ENCODE assay signal across 8 cellular contexts in genomic region chr21:34795152-34796141, GRCh38.
DNase-seq lines count a peak whose midpoint lies in the region; ATAC-seq and TF ChIP-seq lines count a peak whose summit lies in the region.

No MANE protein-coding gene starts in this region.

- no peaks in the 10 kb centered on the region for H3K9me3 Mint-ChIP-seq in dendritic cell treated with granulocyte-macrophage colony-stimulating factor and Interleukin-4, amounts not matched to agents 40 ng/mL and 50 ng/mL, for 4 days

- H3K36me3 Mint-ChIP-seq in dendritic cell treated with granulocyte-macrophage colony-stimulating factor and Interleukin-4, amounts not matched to agents 40 ng/mL and 50 ng/mL, for 4 days (ENCODE audit: low read depth), result peaks cover 100% of the 10 kb centered on the region

- H3K9me3 ChIP-seq in muscle layer of duodenum (ENCODE audit: control insufficient read depth in 1 of 2, low read length in 2 of 2) (no peaks in the 10 kb centered on the region), A673 (ENCODE audit: low read depth, low read length, poor library complexity, severe bottlenecking) (no peaks in the 10 kb centered on the region), SJCRH30 (replicated peaks) (no peaks in the 10 kb centered on the region)

- TF ChIP-seq CTCF in A673 (conservative IDR thresholded peaks at IDR 0.05; ENCODE audit: low read depth, low read length), result no peak

- H3K36me3 ChIP-seq in muscle layer of duodenum (ENCODE audit: control insufficient read depth in 1 of 2, insufficient read depth in 2 of 2, low read length in 2 of 2) (peaks cover 9 to 14% of the 10 kb centered on the region in 2 donors), A673 (ENCODE audit: insufficient read depth, low read length, poor library complexity, severe bottlenecking) (no peaks in the 10 kb centered on the region), SJCRH30 (peaks cover 67% of the 10 kb centered on the region)

- POLR2A ChIA-PET in A673 (lab: Charles Lee; ENCODE audit: low non-redundant PET), result no interaction called here

- H3K4me1 ChIP-seq in muscle layer of duodenum (ENCODE audit: control insufficient read depth in 1 of 2, insufficient read depth in 2 of 2, low read length in 2 of 2) (peaks cover 12 to 17% of the 10 kb centered on the region in 2 donors), A673 (ENCODE audit: insufficient read depth, low read length, poor library complexity, severe bottlenecking) (no peaks in the 10 kb centered on the region), SJCRH30 (no peaks in the 10 kb centered on the region)

- H3K4me3 Mint-ChIP-seq in dendritic cell treated with granulocyte-macrophage colony-stimulating factor and Interleukin-4, amounts not matched to agents 40 ng/mL and 50 ng/mL, for 4 days, result no peak overlapping the region

- DNase-seq in AG08396 (ENCODE audit: low spot score), result peak; percentile 42
- DNase-seq in M059J (ENCODE audit: low read depth), result peak; percentile 25
- no peak for DNase-seq in A673 (ENCODE audit: low spot score)
- no peak for DNase-seq in DMS79 treated with DMSO at 0.1 percent for 48 hours (lab: John Stamatoyannopoulos, UW)
- DNase-seq in SJCRH30, result no peak

- BruUV-seq in A673 (replicated peaks; lab: Mats Ljungman, UMichigan), result no TSS peak

- no peak for ATAC-seq in HG03571 (IDR thresholded peaks at IDR 0.05; ENCODE audit: unreplicated experiment)

- H3K4me1 Mint-ChIP-seq in dendritic cell treated with granulocyte-macrophage colony-stimulating factor and Interleukin-4, amounts not matched to agents 40 ng/mL and 50 ng/mL, for 4 days (ENCODE audit: low read depth), result peaks cover 15% of the 10 kb centered on the region

- H3K27ac Mint-ChIP-seq in dendritic cell treated with granulocyte-macrophage colony-stimulating factor and Interleukin-4, amounts not matched to agents 40 ng/mL and 50 ng/mL, for 4 days, result peak overlapping the region; percentile 27

- no peaks in the 10 kb centered on the region for H3K27me3 Mint-ChIP-seq in dendritic cell treated with granulocyte-macrophage colony-stimulating factor and Interleukin-4, amounts not matched to agents 40 ng/mL and 50 ng/mL, for 4 days

- H3K27me3 ChIP-seq in muscle layer of duodenum (ENCODE audit: low read depth, low read length), result no peaks in the 10 kb centered on the region
- H3K27me3 ChIP-seq in A673 (replicated peaks; ENCODE audit: insufficient read depth, low read depth, low read length, poor library complexity), result peaks cover 7% of the 10 kb centered on the region
- no peaks in the 10 kb centered on the region for H3K27me3 ChIP-seq in SJCRH30

- H3K4me3 ChIP-seq in muscle layer of duodenum (ENCODE audit: low read depth in 1 of 2, low read length in 2 of 2) (no peak overlapping the region), A673 (ENCODE audit: low read depth, low read length, poor library complexity, severe bottlenecking) (no peak overlapping the region), SJCRH30 (no peak overlapping the region)

- intact Hi-C loops in dendritic cell treated with granulocyte-macrophage colony-stimulating factor and Interleukin-4, amounts not matched to agents 40 ng/mL and 50 ng/mL, for 4 days (cut with micrococcal nuclease), result no loop called here
- intact Hi-C loops in A673 (cut with micrococcal nuclease; ENCODE audit: unreplicated experiment), result no loop called here

- CTCF ChIA-PET in A673 (lab: Charles Lee), result no interaction called here

- peak overlapping the region; percentile 76 for H3K27ac ChIP-seq in muscle layer of duodenum (ENCODE audit: low read length)
- H3K27ac ChIP-seq in A673 (ENCODE audit: low read depth, low read length, poor library complexity, severe bottlenecking), result no peak overlapping the region
- no peak overlapping the region for H3K27ac ChIP-seq in SJCRH30

Comparison
In these comparisons a context has a peak if more than half of its experiments do, and no peak if none do; other contexts are left out.
1. DNase-seq: peak in AG08396 (single experiment) and M059J (single experiment); none in A673 (single experiment), DMS79 treated with DMSO at 0.1 percent for 48 hours (single experiment) and SJCRH30 (0 of 2).